Comparison of ENCODE assay signal across 8 cellular contexts in genomic region chr4:108171541-108172230, GRCh38. TPM values are rescaled to one million over a fixed set of nuclear protein-coding genes. Genes with fewer than 3 reads are reported as not detected.
DNase-seq lines count a peak whose midpoint lies in the region; ATAC-seq and TF ChIP-seq lines count a peak whose summit lies in the region.

No MANE protein-coding gene starts in this region.

- H3K4me1 ChIP-seq in HUES48 (ENCODE audit: control insufficient read depth, insufficient read depth, low read length) (peaks cover 25% of the 10 kb centered on the region), hepatocyte (ENCODE audit: insufficient read depth) (peaks cover 7% of the 10 kb centered on the region)

- 8% methylated on average over 41 of the region's 42 CpGs for WGBS in hepatocyte (ENCODE audit: low lambda C conversion rate, missing lambda C conversion rate)

- peak overlapping the region; percentile 96 for H2AFZ ChIP-seq in hepatocyte

- H3K4me3 ChIP-seq in HUES48 (ENCODE audit: low read depth, low read length) (peak overlapping the region; percentile 59), hepatocyte (no peak overlapping the region)

- no peaks in the 10 kb centered on the region for H3K9me2 ChIP-seq in hepatocyte (replicated peaks; ENCODE audit: insufficient read depth)

- CTCF ChIA-PET in activated CD8-positive, alpha-beta T cell treated with anti-CD3 and anti-CD28 coated beads, Interleukin-2, amount 10 ng/mL, durations not matched to agents 7 days and 5 days (lab: Charles Lee): interaction anchor here (1.0 to 2.9 kb wide), 12 partner anchors 10 to 448 kb away, joined by 3 to 16 read pairs (median 4); no protein-coding TSS in a partner anchor

- peaks cover 21% of the 10 kb centered on the region for H3K27me3 Mint-ChIP-seq in activated CD8-positive, alpha-beta T cell treated with anti-CD3 and anti-CD28 coated beads, Interleukin-2, amount 10 ng/mL, durations not matched to agents 7 days and 5 days (ENCODE audit: low read depth)

- H3K4me2 ChIP-seq in hepatocyte: peak overlapping the region; percentile 97

- H3K9me3 Mint-ChIP-seq in activated CD8-positive, alpha-beta T cell treated with anti-CD3 and anti-CD28 coated beads, Interleukin-2, amount 10 ng/mL, durations not matched to agents 7 days and 5 days (ENCODE audit: insufficient read depth): no peaks in the 10 kb centered on the region

- H3K79me2 ChIP-seq in hepatocyte: no peaks in the 10 kb centered on the region

- H3K4me3 Mint-ChIP-seq in activated CD8-positive, alpha-beta T cell treated with anti-CD3 and anti-CD28 coated beads, Interleukin-2, amount 10 ng/mL, durations not matched to agents 7 days and 5 days: peak overlapping the region; percentile 89

- ATAC-seq in activated CD8-positive, alpha-beta T cell treated with anti-CD3 and anti-CD28 coated beads, Interleukin-2, amount 10 ng/mL, durations not matched to agents 7 days and 5 days: peak; percentile 17
- ATAC-seq in HG03460 (IDR thresholded peaks at IDR 0.05; ENCODE audit: unreplicated experiment): no peak

- peaks cover 99% of the 10 kb centered on the region for H3K27me3 ChIP-seq in HUES48 (ENCODE audit: control insufficient read depth, insufficient read depth, low read length)
- H3K27me3 ChIP-seq in hepatocyte: peaks cover 41% of the 10 kb centered on the region

- H4K20me1 ChIP-seq in hepatocyte (ENCODE audit: insufficient read depth, poor library complexity, severe bottlenecking): no peaks in the 10 kb centered on the region

- H3K36me3 Mint-ChIP-seq in activated CD8-positive, alpha-beta T cell treated with anti-CD3 and anti-CD28 coated beads, Interleukin-2, amount 10 ng/mL, durations not matched to agents 7 days and 5 days (ENCODE audit: low read depth): peaks cover 20% of the 10 kb centered on the region

- DNase-seq in activated CD8-positive, alpha-beta T cell treated with anti-CD3 and anti-CD28 coated beads, Interleukin-2, amount 10 ng/mL, durations not matched to agents 7 days and 5 days: peak; percentile 88
- DNase-seq in hepatocyte (ENCODE audit: low spot score) (no peak), NCI-H2196 (lab: John Stamatoyannopoulos, UW; ENCODE audit: unreplicated experiment) (no peak), NOMO-1 treated with dmso at 0.1 percent for 144 hours (lab: John Stamatoyannopoulos, UW; ENCODE audit: unreplicated experiment) (no peak), GF-D8 (lab: John Stamatoyannopoulos, UW) (no peak)
- peak in 2 of 3 donors; percentile 36 to 56 for DNase-seq in stimulated activated CD4-positive, alpha-beta T cell treated with anti-CD3 and anti-CD28 coated beads, TNF-alpha, amount 100 ng/mL, for 48 hours (ENCODE audit: low read depth in 3 of 3)

- no peak overlapping the region for H3K9ac ChIP-seq in HUES48 (ENCODE audit: low read depth, low read length)

- POLR2A ChIA-PET in activated CD8-positive, alpha-beta T cell treated with anti-CD3 and anti-CD28 coated beads, Interleukin-2, amount 10 ng/mL, durations not matched to agents 7 days and 5 days (lab: Charles Lee): interaction anchor here (0.8 to 2.3 kb wide), 15 partner anchors 8 to 401 kb away, joined by 3 to 8 read pairs (median 4); no protein-coding TSS in a partner anchor

- H3K4me1 Mint-ChIP-seq in activated CD8-positive, alpha-beta T cell treated with anti-CD3 and anti-CD28 coated beads, Interleukin-2, amount 10 ng/mL, durations not matched to agents 7 days and 5 days (ENCODE audit: low read depth): peaks cover 53% of the 10 kb centered on the region

- H3K9me3 ChIP-seq in HUES48 (ENCODE audit: control insufficient read depth, insufficient read depth, low read length) (no peaks in the 10 kb centered on the region), hepatocyte (ENCODE audit: low read depth) (no peaks in the 10 kb centered on the region)

- H3K27ac Mint-ChIP-seq in activated CD8-positive, alpha-beta T cell treated with anti-CD3 and anti-CD28 coated beads, Interleukin-2, amount 10 ng/mL, durations not matched to agents 7 days and 5 days: peak overlapping the region; percentile 77

- TF ChIP-seq CTCF in hepatocyte (IDR thresholded peaks at IDR 0.05; ENCODE audit: poor library complexity): no peak

- peak overlapping the region; percentile 49 for H3K27ac ChIP-seq in HUES48 (ENCODE audit: low read depth, low read length)
- no peak overlapping the region for H3K27ac ChIP-seq in hepatocyte

- H3K36me3 ChIP-seq in HUES48 (ENCODE audit: control insufficient read depth, insufficient read depth, low read length): no peaks in the 10 kb centered on the region
- no peaks in the 10 kb centered on the region for H3K36me3 ChIP-seq in hepatocyte (replicated peaks; ENCODE audit: insufficient read depth, low read depth)

RNA-seq across cellular contexts. Expression of gene LEF1, which starts 3.0 kb away (rescaled TPM):
- 100 to 1,000 TPM; 205 to 246 TPM for total RNA-seq in activated CD8-positive, alpha-beta T cell treated with anti-CD3 and anti-CD28 coated beads, Interleukin-2, amount 10 ng/mL, durations not matched to agents 7 days and 5 days
- total RNA-seq in hepatocyte: 7.5 and 8.6 TPM in 2 replicates
- 7.6 and 10.4 TPM in 2 replicates for polyA plus RNA-seq in hepatocyte

Comparison
In these comparisons a context has a peak if more than half of its experiments do, and no peak if none do; other contexts are left out.
1. DNase-seq: peak in activated CD8-positive, alpha-beta T cell treated with anti-CD3 and anti-CD28 coated beads, Interleukin-2, amount 10 ng/mL, durations not matched to agents 7 days and 5 days (single experiment) and stimulated activated CD4-positive, alpha-beta T cell treated with anti-CD3 and anti-CD28 coated beads, TNF-alpha, amount 100 ng/mL, for 48 hours (2 of 3); none in hepatocyte (single experiment), NCI-H2196 (single experiment), NOMO-1 treated with dmso at 0.1 percent for 144 hours (single experiment) and GF-D8 (single experiment).
2. RNA of gene LEF1, which starts 3.0 kb away (total RNA-seq): 205 to 246 TPM in activated CD8-positive, alpha-beta T cell treated with anti-CD3 and anti-CD28 coated beads, Interleukin-2, amount 10 ng/mL, durations not matched to agents 7 days and 5 days; 7.5 to 8.6 TPM in hepatocyte; every median in the first group is over 10 times any median in the second.